In the genomic region with DNA sequence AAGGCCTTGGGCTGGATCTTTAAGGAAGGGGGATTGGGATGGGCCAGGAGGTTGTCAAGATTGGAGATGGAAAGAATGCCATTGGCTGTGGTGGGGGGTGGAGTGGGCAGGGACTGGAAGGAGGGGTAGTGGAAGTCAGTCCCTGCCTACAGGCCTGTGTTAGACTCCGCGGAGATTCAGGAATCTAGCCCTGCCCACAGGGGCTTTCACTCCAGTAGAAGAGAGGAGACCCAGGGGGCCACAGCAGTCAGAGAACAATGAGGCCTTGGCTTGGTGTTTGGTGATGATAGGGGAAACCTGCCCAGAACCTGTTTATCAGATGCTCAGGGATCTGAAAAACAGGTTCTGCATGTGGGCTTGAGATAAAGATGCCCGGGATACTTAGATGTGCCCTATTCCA, we compare ENCODE assay signal across 1 cellular context.
TF ChIP-seq lines count a peak whose summit lies in the region.

No MANE protein-coding gene starts in this region.

TF ChIP-seq in K562, 482 proteins besides CTCF, POLR2A, EP300 and RAD21:
- TF ChIP-seq ZNF785 (CRISPR knock-in tag; IDR thresholded peaks at IDR 0.05) (no peak), NCOA1 (IDR thresholded peaks at IDR 0.05; ENCODE audit: low read depth) (no peak), CBFA2T3 (IDR thresholded peaks at IDR 0.05) (0 out of 2 replicates have a peak, but pooled peaks have one; percentile 6)
- TF ChIP-seq, protein P1, sequence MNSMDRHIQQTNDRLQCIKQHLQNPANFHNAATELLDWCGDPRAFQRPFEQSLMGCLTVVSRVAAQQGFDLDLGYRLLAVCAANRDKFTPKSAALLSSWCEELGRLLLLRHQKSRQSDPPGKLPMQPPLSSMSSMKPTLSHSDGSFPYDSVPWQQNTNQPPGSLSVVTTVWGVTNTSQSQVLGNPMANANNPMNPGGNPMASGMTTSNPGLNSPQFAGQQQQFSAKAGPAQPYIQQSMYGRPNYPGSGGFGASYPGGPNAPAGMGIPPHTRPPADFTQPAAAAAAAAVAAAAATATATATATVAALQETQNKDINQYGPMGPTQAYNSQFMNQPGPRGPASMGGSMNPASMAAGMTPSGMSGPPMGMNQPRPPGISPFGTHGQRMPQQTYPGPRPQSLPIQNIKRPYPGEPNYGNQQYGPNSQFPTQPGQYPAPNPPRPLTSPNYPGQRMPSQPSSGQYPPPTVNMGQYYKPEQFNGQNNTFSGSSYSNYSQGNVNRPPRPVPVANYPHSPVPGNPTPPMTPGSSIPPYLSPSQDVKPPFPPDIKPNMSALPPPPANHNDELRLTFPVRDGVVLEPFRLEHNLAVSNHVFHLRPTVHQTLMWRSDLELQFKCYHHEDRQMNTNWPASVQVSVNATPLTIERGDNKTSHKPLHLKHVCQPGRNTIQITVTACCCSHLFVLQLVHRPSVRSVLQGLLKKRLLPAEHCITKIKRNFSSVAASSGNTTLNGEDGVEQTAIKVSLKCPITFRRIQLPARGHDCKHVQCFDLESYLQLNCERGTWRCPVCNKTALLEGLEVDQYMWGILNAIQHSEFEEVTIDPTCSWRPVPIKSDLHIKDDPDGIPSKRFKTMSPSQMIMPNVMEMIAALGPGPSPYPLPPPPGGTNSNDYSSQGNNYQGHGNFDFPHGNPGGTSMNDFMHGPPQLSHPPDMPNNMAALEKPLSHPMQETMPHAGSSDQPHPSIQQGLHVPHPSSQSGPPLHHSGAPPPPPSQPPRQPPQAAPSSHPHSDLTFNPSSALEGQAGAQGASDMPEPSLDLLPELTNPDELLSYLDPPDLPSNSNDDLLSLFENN (IDR thresholded peaks at IDR 0.05; ENCODE audit: low read depth in 2 of 2, low read length in 2 of 2), result no peak
